ENCODE assay signal across 8 cellular contexts in the genomic region with DNA sequence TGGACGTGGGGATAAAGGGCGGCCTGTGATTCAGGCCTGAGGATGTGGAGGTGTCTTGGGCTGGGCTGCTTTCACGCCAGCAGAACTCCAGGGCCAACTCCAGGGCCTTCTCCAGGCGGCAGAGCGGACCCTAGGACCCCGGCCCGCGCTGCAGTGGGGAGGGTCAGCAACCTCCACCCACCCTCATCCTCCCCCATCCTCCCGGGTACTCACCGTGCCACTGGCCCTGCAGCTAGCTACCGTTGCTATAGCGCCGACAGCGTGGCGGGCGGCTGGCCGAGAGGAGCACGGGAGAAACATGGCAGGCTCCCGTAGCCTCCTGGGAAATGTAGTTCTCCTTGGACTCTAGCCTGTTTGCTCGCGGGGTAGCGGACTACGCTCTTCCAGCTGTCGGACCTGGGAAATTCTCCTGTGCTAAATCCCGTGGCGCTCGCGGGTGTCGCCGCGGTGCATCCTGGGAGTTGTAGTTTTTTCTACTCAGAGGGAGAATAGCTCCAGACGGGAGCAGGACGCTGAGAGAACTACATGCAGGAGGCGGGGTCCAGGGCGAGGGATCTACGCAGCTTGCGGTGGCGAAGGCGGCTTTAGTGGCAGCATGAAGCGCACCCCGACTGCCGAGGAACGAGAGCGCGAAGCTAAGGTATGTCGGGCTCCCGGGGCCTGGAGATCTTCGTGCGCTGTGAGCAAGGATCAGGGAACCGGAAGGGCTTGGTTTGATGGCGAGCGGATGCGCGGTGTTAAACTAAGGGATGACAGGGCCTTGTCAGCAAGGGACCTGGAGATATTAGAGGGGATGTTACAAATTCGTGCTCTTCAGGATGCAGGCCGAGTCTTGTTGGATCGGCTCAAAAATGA. TPM values are rescaled to one million over a fixed set of nuclear protein-coding genes. Genes with fewer than 3 reads are reported as not detected.
DNase-seq lines count a peak whose midpoint lies in the region; ATAC-seq and TF ChIP-seq lines count a peak whose summit lies in the region.

A gene (plus strand): TSS at position 567 of the 855 bp plus-strand sequence.
A gene (minus strand): TSS at position 270 of the 855 bp plus-strand sequence. CDS start 3,136 bp downstream, outside the sequence.

- H3K4me3 ChIP-seq in RWPE2 (ENCODE audit: severe bottlenecking), result peak within 1 kb of the TSS; percentile 76

- H3K27me3 Mint-ChIP-seq in nephron progenitor cell (ENCODE audit: low read depth, poor library complexity), result no peaks in the 10 kb centered on the region
- no peaks in the 10 kb centered on the region for H3K27me3 Mint-ChIP-seq in stimulated activated naive CD8-positive, alpha-beta T cell treated with anti-CD3 and anti-CD28 coated beads, Interleukin-15, amount 100 ng/mL, for 72 hours

- peaks cover 19% of the 10 kb centered on the region for H3K36me3 ChIP-seq in RWPE2 (ENCODE audit: low read depth)

- H3K9me3 ChIP-seq in RWPE2 (ENCODE audit: severe bottlenecking), result no peaks in the 10 kb centered on the region

- peak; percentile 99 for ATAC-seq in RWPE2 (ENCODE audit: low read depth)
- ATAC-seq in stimulated activated naive CD8-positive, alpha-beta T cell treated with anti-CD3 and anti-CD28 coated beads, Interleukin-15, amount 100 ng/mL, for 72 hours, result peak; percentile 98

- H3K36me3 Mint-ChIP-seq in nephron progenitor cell (ENCODE audit: low read depth), result peaks cover 44% of the 10 kb centered on the region

- H3K4me1 ChIP-seq in RWPE2 (ENCODE audit: insufficient read depth, poor library complexity, severe bottlenecking), result peaks cover 3% of the 10 kb centered on the region

- peak within 1 kb of the TSS; percentile 58 for H3K27ac Mint-ChIP-seq in nephron progenitor cell
- H3K27ac Mint-ChIP-seq in stimulated activated naive CD8-positive, alpha-beta T cell treated with anti-CD3 and anti-CD28 coated beads, Interleukin-15, amount 100 ng/mL, for 72 hours, result peak within 1 kb of the TSS; percentile 96 to 98

- TF ChIP-seq CTCF in RWPE2 (IDR thresholded peaks at IDR 0.05; ENCODE audit: poor library complexity, severe bottlenecking), result no peak
- TF ChIP-seq CTCF in nephron progenitor cell (IDR thresholded peaks at IDR 0.05), result no peak

- H3K4me1 Mint-ChIP-seq in nephron progenitor cell, result peaks cover 22% of the 10 kb centered on the region
- H3K4me1 Mint-ChIP-seq in stimulated activated naive CD8-positive, alpha-beta T cell treated with anti-CD3 and anti-CD28 coated beads, Interleukin-15, amount 100 ng/mL, for 72 hours, result peaks cover 35% of the 10 kb centered on the region

- peak within 1 kb of the TSS; percentile 97 for H3K4me3 Mint-ChIP-seq in nephron progenitor cell
- peak within 1 kb of the TSS; percentile 99 to 100 for H3K4me3 Mint-ChIP-seq in stimulated activated naive CD8-positive, alpha-beta T cell treated with anti-CD3 and anti-CD28 coated beads, Interleukin-15, amount 100 ng/mL, for 72 hours

- H3K27ac ChIP-seq in RWPE2 (ENCODE audit: poor library complexity, severe bottlenecking), result no peak within 1 kb of the TSS

- H3K9me3 Mint-ChIP-seq in nephron progenitor cell, result peaks cover 8% of the 10 kb centered on the region
- no peaks in the 10 kb centered on the region for H3K9me3 Mint-ChIP-seq in stimulated activated naive CD8-positive, alpha-beta T cell treated with anti-CD3 and anti-CD28 coated beads, Interleukin-15, amount 100 ng/mL, for 72 hours

- DNase-seq in EL (peak; percentile 98), H4 (ENCODE audit: low spot score) (peak; percentile 98), LoVo (ENCODE audit: low spot score) (peak; percentile 98), RWPE2 (ENCODE audit: low spot score) (peak; percentile 98), fibroblast of the conjunctiva (ENCODE audit: low read depth) (peak; percentile 99), nephron progenitor cell (peak; percentile 100)
- DNase-seq in activated effector memory CD4-positive, alpha-beta T cell treated with Interleukin-2 at 50 U/mL for 16 hours, result peak; percentile 94
- peak; percentile 95 to 98 for DNase-seq in stimulated activated naive CD8-positive, alpha-beta T cell treated with anti-CD3 and anti-CD28 coated beads, Interleukin-15, amount 100 ng/mL, for 72 hours

- H3K27me3 ChIP-seq in RWPE2 (ENCODE audit: insufficient read depth, poor library complexity, severe bottlenecking), result no peaks in the 10 kb centered on the region

RNA-seq across cellular contexts. Expression of the first gene that starts in this region (rescaled TPM):
- total RNA-seq in H4 (2014; rRNA removed; shearing (Covaris generic)), result 62.8 and 73.6 TPM in 2 replicates

RNA-seq across cellular contexts. Expression of the second gene that starts in this region (rescaled TPM):
- 5.5 and 8.2 TPM in 2 replicates for total RNA-seq in H4 (2014; rRNA removed; shearing (Covaris generic))
